22 cellular contexts compared by ENCODE assay signal in the genomic region with DNA sequence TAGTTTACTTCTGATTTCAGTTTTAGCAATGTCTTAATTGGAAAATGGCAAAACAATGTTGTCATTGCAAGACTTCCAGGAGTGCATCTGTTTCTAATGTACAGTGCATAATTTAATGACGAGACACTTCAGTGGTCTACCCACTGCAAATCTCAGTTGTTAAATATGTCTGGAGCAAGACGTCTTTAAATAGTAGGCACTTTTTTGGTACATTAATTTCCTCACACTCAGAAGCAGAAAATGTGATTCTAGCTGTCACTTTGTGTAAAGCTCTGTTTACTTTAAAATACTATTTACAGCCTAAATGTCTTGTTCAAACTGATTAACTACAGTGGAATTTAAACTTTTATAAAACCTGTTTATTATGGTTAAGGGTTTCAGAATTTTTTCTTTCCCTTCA.
DNase-seq lines count a peak whose midpoint lies in the region; TF ChIP-seq lines count a peak whose summit lies in the region.
"Had no signal": no experiment of that assay in that cellular context is flagged by ENCODE, and none has a peak within 500 bp of the region (broad histone marks: within the 10 kb centered on the region; RNA-seq: fewer than 3 reads in every experiment).

No MANE protein-coding gene starts in this region.

- H3K4me1 Mint-ChIP-seq in activated CD4-positive, alpha-beta memory T cell treated with anti-CD3 and anti-CD28 coated beads, Interleukin-2, amount 10 ng/mL, durations not matched to agents 7 days and 5 days, result no peaks in the 10 kb centered on the region
- H3K4me1 Mint-ChIP-seq: CD4-positive, alpha-beta memory T cell; natural killer cell had no signal

- no peaks in the 10 kb centered on the region for H3K36me3 ChIP-seq in smooth muscle cell (ENCODE audit: low read depth)
- H3K36me3 ChIP-seq: upper lobe of right lung had no signal

- H3K9ac ChIP-seq in smooth muscle cell (ENCODE audit: low read depth), result no peak overlapping the region

- peak overlapping the region; percentile 76 for H3K4me2 ChIP-seq in smooth muscle cell

- H4K20me1 ChIP-seq in smooth muscle cell (ENCODE audit: low read depth), result no peaks in the 10 kb centered on the region

- POLR2A ChIA-PET in activated CD4-positive, alpha-beta memory T cell treated with anti-CD3 and anti-CD28 coated beads, Interleukin-2, amount 10 ng/mL, durations not matched to agents 7 days and 5 days (lab: Charles Lee), result no interaction called here

- H3F3A ChIP-seq in smooth muscle cell (ENCODE audit: low read depth), result no peaks in the 10 kb centered on the region

- no peaks in the 10 kb centered on the region for H3K27me3 ChIP-seq in smooth muscle cell (ENCODE audit: low read depth)
- H3K27me3 ChIP-seq: upper lobe of right lung had no signal

- peaks cover 2% of the 10 kb centered on the region for H3K9me3 Mint-ChIP-seq in activated CD4-positive, alpha-beta memory T cell treated with anti-CD3 and anti-CD28 coated beads, Interleukin-2, amount 10 ng/mL, durations not matched to agents 7 days and 5 days

- H3K4me1 ChIP-seq in smooth muscle cell (ENCODE audit: low read depth), result no peaks in the 10 kb centered on the region
- H3K4me1 ChIP-seq: upper lobe of right lung had no signal

- CTCF ChIA-PET in activated CD4-positive, alpha-beta memory T cell treated with anti-CD3 and anti-CD28 coated beads, Interleukin-2, amount 10 ng/mL, durations not matched to agents 7 days and 5 days (lab: Charles Lee), result no interaction called here

- no peaks in the 10 kb centered on the region for H3K9me3 ChIP-seq in smooth muscle cell (replicated peaks; ENCODE audit: low read depth)
- H3K9me3 ChIP-seq: upper lobe of right lung had no signal

- H3K4me3 ChIP-seq in fibroblast of the aortic adventitia (ENCODE audit: low read depth, low read length) (no peak overlapping the region), smooth muscle cell (no peak overlapping the region)
- H3K4me3 ChIP-seq: skin epidermis, upper lobe of right lung had no signal

- H3K27ac Mint-ChIP-seq in activated CD4-positive, alpha-beta memory T cell treated with anti-CD3 and anti-CD28 coated beads, Interleukin-2, amount 10 ng/mL, durations not matched to agents 7 days and 5 days, result no peak overlapping the region
- H3K27ac Mint-ChIP-seq: CD4-positive, alpha-beta memory T cell; HFFc6; natural killer cell had no signal

- H3K79me2 ChIP-seq in smooth muscle cell (ENCODE audit: low read depth), result no peaks in the 10 kb centered on the region

- DNase-seq in ELR (ENCODE audit: low read depth), result peak; percentile 57
- DNase-seq in SK-N-DZ (ENCODE audit: low spot score), result peak; percentile 70
- peak; percentile 15 for DNase-seq in fibroblast of the aortic adventitia (ENCODE audit: low read depth)
- no peak for DNase-seq in smooth muscle cell (lab: John Stamatoyannopoulos, UW; ENCODE audit: unreplicated experiment)
- no peak for DNase-seq in GM19238 (ENCODE audit: insufficient read length, low spot score)
- no peak for DNase-seq in activated CD4-positive, alpha-beta memory T cell treated with anti-CD3 and anti-CD28 coated beads, Interleukin-2, amount 10 ng/mL, durations not matched to agents 7 days and 5 days
- no peak for DNase-seq in AML-193 (lab: John Stamatoyannopoulos, UW)
- DNase-seq: activated gamma-delta T cell treated with Interleukin-2 at 50 U/mL for 16 hours; amygdala; caudate nucleus; CD4-positive, alpha-beta memory T cell; DMS79; erythroblast; islet precursor cell; KBM-7; natural killer cell; NCI-H2029; posterior cingulate gyrus; stimulated activated CD4-positive, alpha-beta T cell treated with anti-CD3 and anti-CD28 coated beads, Interleukin-4, amount 100 ng/mL, for 24 hours; upper lobe of right lung had no signal

- no peak overlapping the region for H2AFZ ChIP-seq in smooth muscle cell (ENCODE audit: low read depth)

- peak overlapping the region; percentile 83 for H3K27ac ChIP-seq in smooth muscle cell (ENCODE audit: low read depth)
- H3K27ac ChIP-seq: upper lobe of right lung had no signal

- H3K36me3 Mint-ChIP-seq in activated CD4-positive, alpha-beta memory T cell treated with anti-CD3 and anti-CD28 coated beads, Interleukin-2, amount 10 ng/mL, durations not matched to agents 7 days and 5 days (ENCODE audit: low read depth), result no peaks in the 10 kb centered on the region
- H3K36me3 Mint-ChIP-seq: CD4-positive, alpha-beta memory T cell; natural killer cell had no signal

- WGBS in smooth muscle cell (ENCODE audit: low lambda C conversion rate), result 3% methylated on average over 2 of the region's 2 CpGs

- no peak overlapping the region for H3K4me3 Mint-ChIP-seq in activated CD4-positive, alpha-beta memory T cell treated with anti-CD3 and anti-CD28 coated beads, Interleukin-2, amount 10 ng/mL, durations not matched to agents 7 days and 5 days
- H3K4me3 Mint-ChIP-seq: CD4-positive, alpha-beta memory T cell; HFFc6; natural killer cell had no signal

- H3K27me3 Mint-ChIP-seq in activated CD4-positive, alpha-beta memory T cell treated with anti-CD3 and anti-CD28 coated beads, Interleukin-2, amount 10 ng/mL, durations not matched to agents 7 days and 5 days, result no peaks in the 10 kb centered on the region
- H3K27me3 Mint-ChIP-seq: CD4-positive, alpha-beta memory T cell had no signal

- no peak for TF ChIP-seq CTCF in fibroblast of the aortic adventitia (IDR thresholded peaks at IDR 0.05; ENCODE audit: insufficient read depth, low read length)
- TF ChIP-seq CTCF in smooth muscle cell (IDR thresholded peaks at IDR 0.05; ENCODE audit: borderline replicate concordance, insufficient read depth, poor library complexity, severe bottlenecking), result no peak

Comparison
In these comparisons a context has a peak if more than half of its experiments do, and no peak if none do; other contexts are left out.
1. DNase-seq: peak in ELR (single experiment), SK-N-DZ (single experiment) and fibroblast of the aortic adventitia (single experiment); none in smooth muscle cell (single experiment), GM19238 (single experiment), activated CD4-positive, alpha-beta memory T cell treated with anti-CD3 and anti-CD28 coated beads, Interleukin-2, amount 10 ng/mL, durations not matched to agents 7 days and 5 days (single experiment) and AML-193 (0 of 2).